ENCODE assay signal across 13 cellular contexts in genomic region chr20:56957737-56958553, GRCh38.
DNase-seq lines count a peak whose midpoint lies in the region; ATAC-seq, FAIRE-seq and TF ChIP-seq lines count a peak whose summit lies in the region.
"Had no signal": no experiment of that assay in that cellular context is flagged by ENCODE, and none has a peak within 500 bp of the region (broad histone marks: within the 10 kb centered on the region; RNA-seq: fewer than 3 reads in every experiment).

No MANE protein-coding gene starts in this region.

- H2BK5ac ChIP-seq in mesendoderm (ENCODE audit: low read length): no peak overlapping the region

- H3K79me1 ChIP-seq in mesendoderm (ENCODE audit: low read length): no peaks in the 10 kb centered on the region

- H3K27me3 ChIP-seq in WERI-Rb-1 (ENCODE audit: insufficient read depth, low read depth, severe bottlenecking): peaks cover 96% of the 10 kb centered on the region
- H3K27me3 ChIP-seq in mesendoderm (ENCODE audit: insufficient read depth, low read length, poor library complexity): no peaks in the 10 kb centered on the region

- H3K4me3 ChIP-seq in WERI-Rb-1 (ENCODE audit: low read depth, low read length) (no peak overlapping the region), mesendoderm (ENCODE audit: low read length) (no peak overlapping the region)
- H3K4me3 ChIP-seq: GM12878, sigmoid colon had no signal

- no peak for TF ChIP-seq CTCF in WERI-Rb-1 (IDR thresholded peaks at IDR 0.05; ENCODE audit: low read depth, low read length)

- no peaks in the 10 kb centered on the region for H3K4me1 ChIP-seq in mesendoderm (ENCODE audit: control insufficient read depth, low read depth, low read length)
- H3K4me1 ChIP-seq: sigmoid colon had no signal

- peaks cover 26 to 42% of the 10 kb centered on the region in 2 donors for H3K27me3 Mint-ChIP-seq in effector memory CD8-positive, alpha-beta T cell

- FAIRE-seq in H54 (lab: Jason Lieb, UNC): no peak
- FAIRE-seq: GM12878 had no signal

- H2BK120ac ChIP-seq in mesendoderm (ENCODE audit: low read depth, low read length): no peak overlapping the region

- H3K23ac ChIP-seq in mesendoderm (ENCODE audit: low read length): no peak overlapping the region

- no peak overlapping the region for H3K27ac Mint-ChIP-seq in effector memory CD8-positive, alpha-beta T cell
- H3K27ac Mint-ChIP-seq: activated T-cell treated with anti-CD3 and anti-CD28 coated beads, Interleukin-2, amount 50 U/mL, for 24 hours had no signal

- H3K9me3 ChIP-seq in WERI-Rb-1 (ENCODE audit: severe bottlenecking): peaks cover 24% of the 10 kb centered on the region
- H3K9me3 ChIP-seq: sigmoid colon had no signal

- H3K4me3 Mint-ChIP-seq in effector memory CD8-positive, alpha-beta T cell: no peak overlapping the region
- H3K4me3 Mint-ChIP-seq: activated T-cell treated with anti-CD3 and anti-CD28 coated beads, Interleukin-2, amount 50 U/mL, for 24 hours had no signal

- no peak overlapping the region for H3K56ac ChIP-seq in mesendoderm (ENCODE audit: low read length)

- H3K27ac ChIP-seq in WERI-Rb-1 (no peak overlapping the region), mesendoderm (ENCODE audit: low read depth, low read length) (no peak overlapping the region)
- H3K27ac ChIP-seq: sigmoid colon had no signal

- no peak overlapping the region for H4K5ac ChIP-seq in mesendoderm (ENCODE audit: low read length)

- no peak overlapping the region for H2AK5ac ChIP-seq in mesendoderm (ENCODE audit: low read length)

- no peak for TF ChIP-seq POLR2A in H54 (IDR thresholded peaks at IDR 0.05; ENCODE audit: low read depth, low read length)

- H3K18ac ChIP-seq in mesendoderm (ENCODE audit: low read length): peak overlapping the region; percentile 52

- H3K4ac ChIP-seq in mesendoderm (ENCODE audit: low read depth, low read length): no peak overlapping the region

- no peaks in the 10 kb centered on the region for H3K4me1 Mint-ChIP-seq in effector memory CD8-positive, alpha-beta T cell (ENCODE audit: low read depth in 2 of 2)

- no peaks in the 10 kb centered on the region for H3K9me3 Mint-ChIP-seq in effector memory CD8-positive, alpha-beta T cell
- H3K9me3 Mint-ChIP-seq: activated T-cell treated with anti-CD3 and anti-CD28 coated beads, Interleukin-2, amount 50 U/mL, for 24 hours had no signal

- H3K9ac ChIP-seq in mesendoderm (ENCODE audit: low read length): no peak overlapping the region

- H2BK15ac ChIP-seq in mesendoderm (replicated peaks; ENCODE audit: low read depth): no peak overlapping the region

- H3K79me2 ChIP-seq in mesendoderm (ENCODE audit: control insufficient read depth, insufficient read depth, low read length): no peaks in the 10 kb centered on the region

- no CpG with 5 or more reads among the region's 34 CpGs for WGBS in mesendoderm (ENCODE audit: extremely low coverage, insufficient coverage, low lambda C conversion rate)

- peak; percentile 90 for DNase-seq in DMS 273 treated with DMSO at 0.1 percent for 48 hours (lab: John Stamatoyannopoulos, UW)
- peak; percentile 1 for DNase-seq in NCI-H1694 treated with DMSO at 0.1 percent for 48 hours (lab: John Stamatoyannopoulos, UW)
- peak; percentile 78 for DNase-seq in WERI-Rb-1
- peak; percentile 50 for DNase-seq in mesendoderm
- DNase-seq in H54 (ENCODE audit: insufficient read length, low spot score): no peak
- no peak for DNase-seq in COR-L47 (lab: John Stamatoyannopoulos, UW)
- DNase-seq in effector memory CD8-positive, alpha-beta T cell: no peak
- DNase-seq: activated T-cell treated with anti-CD3 and anti-CD28 coated beads, Interleukin-2, amount 50 U/mL, for 24 hours; erythroblast; sigmoid colon; trophoblast cell had no signal

- no peaks in the 10 kb centered on the region for H3K36me3 Mint-ChIP-seq in effector memory CD8-positive, alpha-beta T cell (ENCODE audit: insufficient read depth)

- no peak overlapping the region for H3K4me2 ChIP-seq in mesendoderm (ENCODE audit: low read length)

- no peak for ATAC-seq in GM21381 (IDR thresholded peaks at IDR 0.05; ENCODE audit: unreplicated experiment)
- no peak for ATAC-seq in effector memory CD8-positive, alpha-beta T cell (replicated peaks)
- ATAC-seq: GM12878 had no signal

- no peak overlapping the region for H4K8ac ChIP-seq in mesendoderm (ENCODE audit: low read depth, low read length)

- H3K36me3 ChIP-seq in WERI-Rb-1 (no peaks in the 10 kb centered on the region), mesendoderm (ENCODE audit: control insufficient read depth, insufficient read depth, low read length) (no peaks in the 10 kb centered on the region)
- H3K36me3 ChIP-seq: sigmoid colon had no signal

Comparison
In these comparisons a context has a peak if more than half of its experiments do, and no peak if none do; other contexts are left out.
1. DNase-seq: peak in DMS 273 treated with DMSO at 0.1 percent for 48 hours (single experiment), NCI-H1694 treated with DMSO at 0.1 percent for 48 hours (single experiment), WERI-Rb-1 (single experiment) and mesendoderm (single experiment); none in H54 (single experiment), COR-L47 (single experiment) and effector memory CD8-positive, alpha-beta T cell (0 of 3).